1 cellular context compared by ENCODE assay signal in the genomic region with DNA sequence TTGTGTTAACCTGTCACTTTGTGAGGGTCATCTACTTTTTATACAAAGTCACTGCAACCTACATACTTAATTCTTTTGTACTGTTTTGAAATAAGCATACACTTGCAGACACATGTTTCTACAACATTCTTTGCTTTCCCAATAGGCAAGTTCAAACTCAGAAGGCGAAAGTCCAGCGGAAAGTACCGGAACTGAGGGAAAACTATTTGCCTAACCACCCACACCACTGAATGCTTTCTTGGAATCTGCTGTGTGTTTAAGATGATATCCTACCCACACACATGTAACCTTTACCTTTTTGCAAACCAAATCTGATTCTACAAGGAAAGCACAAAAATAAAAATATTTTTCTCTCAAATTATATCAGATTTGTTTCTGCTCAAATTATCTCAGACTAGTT.
TF ChIP-seq lines count a peak whose summit lies in the region.

No MANE protein-coding gene starts in this region.

TF ChIP-seq in HepG2, 621 proteins besides CTCF, POLR2A, EP300 and RAD21 (continued from another document and continues in another):
- no peak for TF ChIP-seq JARID2 (CRISPR knock-in tag; IDR thresholded peaks at IDR 0.05; ENCODE audit: insufficient replicate concordance)
- TF ChIP-seq HHEX (CRISPR knock-in tag; IDR thresholded peaks at IDR 0.05): peak; percentile 76
- no peak for TF ChIP-seq NFRKB (IDR thresholded peaks at IDR 0.05)
- TF ChIP-seq CEBPZ (IDR thresholded peaks at IDR 0.05; ENCODE audit: low read length): no peak
- TF ChIP-seq HNRNPK (IDR thresholded peaks at IDR 0.05; ENCODE audit: low read depth, low read length, poor library complexity, severe bottlenecking): no peak
- no peak for TF ChIP-seq NFATC3 (CRISPR knock-in tag; IDR thresholded peaks at IDR 0.05)
- TF ChIP-seq, protein P1, sequence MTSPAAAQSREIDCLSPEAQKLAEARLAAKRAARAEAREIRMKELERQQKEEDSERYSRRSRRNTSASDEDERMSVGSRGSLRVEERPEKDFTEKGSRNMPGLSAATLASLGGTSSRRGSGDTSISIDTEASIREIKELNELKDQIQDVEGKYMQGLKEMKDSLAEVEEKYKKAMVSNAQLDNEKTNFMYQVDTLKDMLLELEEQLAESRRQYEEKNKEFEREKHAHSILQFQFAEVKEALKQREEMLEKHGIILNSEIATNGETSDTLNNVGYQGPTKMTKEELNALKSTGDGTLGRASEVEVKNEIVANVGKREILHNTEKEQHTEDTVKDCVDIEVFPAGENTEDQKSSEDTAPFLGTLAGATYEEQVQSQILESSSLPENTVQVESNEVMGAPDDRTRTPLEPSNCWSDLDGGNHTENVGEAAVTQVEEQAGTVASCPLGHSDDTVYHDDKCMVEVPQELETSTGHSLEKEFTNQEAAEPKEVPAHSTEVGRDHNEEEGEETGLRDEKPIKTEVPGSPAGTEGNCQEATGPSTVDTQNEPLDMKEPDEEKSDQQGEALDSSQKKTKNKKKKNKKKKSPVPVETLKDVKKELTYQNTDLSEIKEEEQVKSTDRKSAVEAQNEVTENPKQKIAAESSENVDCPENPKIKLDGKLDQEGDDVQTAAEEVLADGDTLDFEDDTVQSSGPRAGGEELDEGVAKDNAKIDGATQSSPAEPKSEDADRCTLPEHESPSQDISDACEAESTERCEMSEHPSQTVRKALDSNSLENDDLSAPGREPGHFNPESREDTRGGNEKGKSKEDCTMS (CRISPR knock-in tag; conservative IDR thresholded peaks at IDR 0.05): no peak
- TF ChIP-seq PRPF4 (IDR thresholded peaks at IDR 0.05; ENCODE audit: low read depth, low read length, poor library complexity, severe bottlenecking): no peak
- no peak for TF ChIP-seq ZNF292 (CRISPR knock-in tag; IDR thresholded peaks at IDR 0.05; ENCODE audit: borderline replicate concordance, low read depth)
- TF ChIP-seq ARID3A (IDR thresholded peaks at IDR 0.05; ENCODE audit: low read depth, low read length): peak; percentile 78
- TF ChIP-seq ZBED4 (CRISPR knock-in tag; IDR thresholded peaks at IDR 0.05; ENCODE audit: borderline replicate concordance): 0 out of 2 replicates have a peak, but pooled peaks have one; percentile 50
- no peak for TF ChIP-seq GMEB2 (CRISPR knock-in tag; IDR thresholded peaks at IDR 0.05; ENCODE audit: low read depth)
- peak; percentile 93 for TF ChIP-seq FOXO1 (CRISPR knock-in tag; IDR thresholded peaks at IDR 0.05)
- no peak for TF ChIP-seq HES4 (CRISPR knock-in tag; IDR thresholded peaks at IDR 0.05; ENCODE audit: borderline replicate concordance)
- no peak for TF ChIP-seq E2F5 (CRISPR knock-in tag; conservative IDR thresholded peaks at IDR 0.05)
- TF ChIP-seq GATA4 (IDR thresholded peaks at IDR 0.05; ENCODE audit: borderline replicate concordance, low read depth): peak; percentile 81; the same call in 1 of the 2 replicates
- no peak for TF ChIP-seq ZFY (CRISPR knock-in tag; IDR thresholded peaks at IDR 0.05)
- TF ChIP-seq, protein P2, sequence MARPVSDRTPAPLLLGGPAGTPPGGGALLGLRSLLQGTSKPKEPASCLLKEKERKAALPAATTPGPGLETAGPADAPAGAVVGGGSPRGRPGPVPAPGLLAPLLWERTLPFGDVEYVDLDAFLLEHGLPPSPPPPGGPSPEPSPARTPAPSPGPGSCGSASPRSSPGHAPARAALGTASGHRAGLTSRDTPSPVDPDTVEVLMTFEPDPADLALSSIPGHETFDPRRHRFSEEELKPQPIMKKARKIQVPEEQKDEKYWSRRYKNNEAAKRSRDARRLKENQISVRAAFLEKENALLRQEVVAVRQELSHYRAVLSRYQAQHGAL (CRISPR knock-in tag; IDR thresholded peaks at IDR 0.05; ENCODE audit: not compliant biosample characterization): no peak
- TF ChIP-seq ASH2L (IDR thresholded peaks at IDR 0.05; ENCODE audit: insufficient read length, low read depth, low read length): peak; percentile 60
- peak; percentile 80 for TF ChIP-seq HOXA3 (CRISPR knock-in tag; IDR thresholded peaks at IDR 0.05)
- TF ChIP-seq KLF16 (CRISPR knock-in tag; IDR thresholded peaks at IDR 0.05): peak in 1 of 2 experiments; percentile 85; a peak in 2 of 4 replicates
- no peak for TF ChIP-seq FIP1L1 (IDR thresholded peaks at IDR 0.05; ENCODE audit: borderline replicate concordance, insufficient read depth, low read depth, low read length)
- no peak for TF ChIP-seq RBM22 (optimal IDR thresholded peaks at IDR 0.05; ENCODE audit: low read length)
- TF ChIP-seq, protein P3, sequence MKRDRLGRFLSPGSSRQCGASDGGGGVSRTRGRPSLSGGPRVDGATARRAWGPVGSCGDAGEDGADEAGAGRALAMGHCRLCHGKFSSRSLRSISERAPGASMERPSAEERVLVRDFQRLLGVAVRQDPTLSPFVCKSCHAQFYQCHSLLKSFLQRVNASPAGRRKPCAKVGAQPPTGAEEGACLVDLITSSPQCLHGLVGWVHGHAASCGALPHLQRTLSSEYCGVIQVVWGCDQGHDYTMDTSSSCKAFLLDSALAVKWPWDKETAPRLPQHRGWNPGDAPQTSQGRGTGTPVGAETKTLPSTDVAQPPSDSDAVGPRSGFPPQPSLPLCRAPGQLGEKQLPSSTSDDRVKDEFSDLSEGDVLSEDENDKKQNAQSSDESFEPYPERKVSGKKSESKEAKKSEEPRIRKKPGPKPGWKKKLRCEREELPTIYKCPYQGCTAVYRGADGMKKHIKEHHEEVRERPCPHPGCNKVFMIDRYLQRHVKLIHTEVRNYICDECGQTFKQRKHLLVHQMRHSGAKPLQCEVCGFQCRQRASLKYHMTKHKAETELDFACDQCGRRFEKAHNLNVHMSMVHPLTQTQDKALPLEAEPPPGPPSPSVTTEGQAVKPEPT (CRISPR knock-in tag; IDR thresholded peaks at IDR 0.05; ENCODE audit: low read depth): no peak
- no peak for TF ChIP-seq ZNF142 (CRISPR knock-in tag; IDR thresholded peaks at IDR 0.05)
- TF ChIP-seq SCMH1 (CRISPR knock-in tag; IDR thresholded peaks at IDR 0.05; ENCODE audit: borderline replicate concordance): no peak
